11 cellular contexts compared by ENCODE assay signal in genomic region chr1:63705058-63705457, GRCh38.
DNase-seq lines count a peak whose midpoint lies in the region; ATAC-seq, FAIRE-seq and TF ChIP-seq lines count a peak whose summit lies in the region.
"Had no signal": no experiment of that assay in that cellular context is flagged by ENCODE, and none has a peak within 500 bp of the region (broad histone marks: within the 10 kb centered on the region; RNA-seq: fewer than 3 reads in every experiment).

No MANE protein-coding gene starts in this region.

- no peak overlapping the region for H3K9ac ChIP-seq in keratinocyte (ENCODE audit: control insufficient read depth, extremely low read depth, insufficient read depth, low read length)

- no peaks in the 10 kb centered on the region for H3K79me2 ChIP-seq in keratinocyte (ENCODE audit: control insufficient read depth, insufficient read depth, low read length)

- no peaks in the 10 kb centered on the region for H3K27me3 Mint-ChIP-seq in Calu3 (ENCODE audit: unreplicated experiment)
- H3K27me3 Mint-ChIP-seq in nephron progenitor cell (ENCODE audit: low read depth, poor library complexity), result peaks cover 12% of the 10 kb centered on the region

- CTCF ChIA-PET in Calu3 (lab: Charles Lee), result interaction anchor here (1.4 kb wide), 1 partner anchor 13 kb away, joined by 4 read pairs; no protein-coding TSS in a partner anchor

- DNase-seq in Calu3 (peak; percentile 25), keratinocyte (ENCODE audit: low read depth, low spot score) (no peak), mesenteric fat pad (ENCODE audit: low spot score) (no peak), nephron progenitor cell (no peak), NCI-H1436 treated with DMSO at 0.1 percent for 48 hours (lab: John Stamatoyannopoulos, UW) (no peak), Right ventricle myocardium superior (no peak)
- DNase-seq: ACHN; NCI-H2171; stimulated activated CD4-positive, alpha-beta T cell treated with anti-CD3 and anti-CD28 coated beads, Interleukin-4, amount 100 ng/mL, for 24 hours had no signal

- intact Hi-C loops in Calu3 (cut with micrococcal nuclease; ENCODE audit: unreplicated experiment), result no loop called here
- intact Hi-C loops in Right ventricle myocardium superior (cut with DNase I), result no loop called here

- no peaks in the 10 kb centered on the region for H3K36me3 Mint-ChIP-seq in Calu3 (ENCODE audit: insufficient read depth, unreplicated experiment)
- H3K36me3 Mint-ChIP-seq in nephron progenitor cell (ENCODE audit: low read depth), result no peaks in the 10 kb centered on the region

- H3K27ac ChIP-seq in keratinocyte (ENCODE audit: control insufficient read depth, insufficient read depth, low read length), result no peak overlapping the region

- H3K4me1 Mint-ChIP-seq in Calu3 (ENCODE audit: low read depth, unreplicated experiment) (peaks cover 55% of the 10 kb centered on the region), nephron progenitor cell (peaks cover 45% of the 10 kb centered on the region)

- H3K9me1 ChIP-seq in keratinocyte (ENCODE audit: control insufficient read depth, extremely low read depth, insufficient read depth, low read length), result no peaks in the 10 kb centered on the region

- H3K9me3 Mint-ChIP-seq in Calu3 (ENCODE audit: low read depth, unreplicated experiment) (peaks cover 4% of the 10 kb centered on the region), nephron progenitor cell (no peaks in the 10 kb centered on the region)

- dilution Hi-C loops in keratinocyte (cut with MboI; ENCODE audit: extremely low pct_ligation_motif_present, low sequenced_read_pairs), result no loop called here

- peaks cover 4% of the 10 kb centered on the region for H3K27me3 ChIP-seq in keratinocyte (ENCODE audit: control insufficient read depth, extremely low read depth, insufficient read depth, low read length)

- H3K9me3 ChIP-seq in keratinocyte (ENCODE audit: control insufficient read depth, low read depth, low read length), result no peaks in the 10 kb centered on the region

- no peak overlapping the region for H3K4me3 ChIP-seq in keratinocyte (ENCODE audit: control insufficient read depth in 2 of 3, extremely low read depth in 1 of 3, insufficient read depth in 2 of 3, low read depth in 1 of 3, low read length in 3 of 3)

- peaks cover 9% of the 10 kb centered on the region for H3K4me1 ChIP-seq in keratinocyte (ENCODE audit: control insufficient read depth, extremely low read depth, insufficient read depth, low read length)

- peak; percentile 36 for FAIRE-seq in keratinocyte (lab: Jason Lieb, UNC)

- no peak for TF ChIP-seq CTCF in Calu3 (IDR thresholded peaks at IDR 0.05; ENCODE audit: unreplicated experiment)
- TF ChIP-seq CTCF in keratinocyte (optimal IDR thresholded peaks at IDR 0.05 in 1 of 3, IDR thresholded peaks at IDR 0.05 in 1 of 3, conservative IDR thresholded peaks at IDR 0.05 in 1 of 3; ENCODE audit: extremely low read depth in 1 of 3, insufficient read depth in 2 of 3, low read length in 3 of 3), result no peak
- TF ChIP-seq CTCF in nephron progenitor cell (IDR thresholded peaks at IDR 0.05), result no peak

- no TSS peak for BruUV-seq in Calu3 (replicated peaks; lab: Mats Ljungman, UMichigan)

- H2AFZ ChIP-seq in keratinocyte (ENCODE audit: control insufficient read depth, low read length), result peak overlapping the region; percentile 12

- H3K4me3 Mint-ChIP-seq in Calu3 (ENCODE audit: low read depth, unreplicated experiment) (peak overlapping the region; percentile 39), nephron progenitor cell (no peak overlapping the region)

- H3K36me3 ChIP-seq in keratinocyte (ENCODE audit: control insufficient read depth in 2 of 2, extremely low read depth in 1 of 2, insufficient read depth in 2 of 2, low read length in 2 of 2), result no peaks in the 10 kb centered on the region

- ATAC-seq in GM21390 (IDR thresholded peaks at IDR 0.05; ENCODE audit: unreplicated experiment) (peak; percentile 75), HG03103 (IDR thresholded peaks at IDR 0.05; ENCODE audit: low read depth, unreplicated experiment) (peak; percentile 59), Right ventricle myocardium superior (ENCODE audit: poor library complexity) (no peak)

- H3K27ac Mint-ChIP-seq in Calu3 (ENCODE audit: unreplicated experiment) (peak overlapping the region; percentile 85), nephron progenitor cell (no peak overlapping the region)

- no peak overlapping the region for H3K4me2 ChIP-seq in keratinocyte (ENCODE audit: control insufficient read depth, extremely low read depth, insufficient read depth, low read depth, low read length)

- no peaks in the 10 kb centered on the region for H4K20me1 ChIP-seq in keratinocyte (ENCODE audit: control insufficient read depth, extremely low read depth, insufficient read depth, low read length)
